Comparison of ENCODE assay signal across 1 cellular context in genomic region chr13:41512441-41512840, GRCh38.
TF ChIP-seq lines count a peak whose summit lies in the region.

No MANE protein-coding gene starts in this region.

TF ChIP-seq in K562, 482 proteins besides CTCF, POLR2A, EP300 and RAD21:
- TF ChIP-seq HNRNPK (IDR thresholded peaks at IDR 0.05; ENCODE audit: low read depth, low read length, poor library complexity, severe bottlenecking) (no peak), WHSC1 (IDR thresholded peaks at IDR 0.05; ENCODE audit: low read length) (no peak), MTA2 (IDR thresholded peaks at IDR 0.05; ENCODE audit: low read depth) (no peak), YY1 (IDR thresholded peaks at IDR 0.05; ENCODE audit: borderline replicate concordance in 1 of 3, control insufficient read depth in 1 of 3, extremely low read depth in 1 of 3, insufficient read depth in 3 of 3, insufficient read length in 1 of 3, insufficient replicate concordance in 2 of 3, low read depth in 1 of 3, low read length in 2 of 3) (peak in 1 of 3 experiments; percentile 34), PTTG1 (tag; IDR thresholded peaks at IDR 0.05; ENCODE audit: low read depth) (no peak), MGA (IDR thresholded peaks at IDR 0.05) (peak; percentile 47), EWSR1 (IDR thresholded peaks at IDR 0.05; ENCODE audit: borderline replicate concordance, low read depth, partially characterized antibody) (no peak), DMBX1 (CRISPR knock-in tag; IDR thresholded peaks at IDR 0.05; ENCODE audit: borderline replicate concordance) (no peak), SREBF2 (CRISPR knock-in tag; IDR thresholded peaks at IDR 0.05) (no peak), ZNF449 (CRISPR knock-in tag; IDR thresholded peaks at IDR 0.05) (no peak), ZNF511 (CRISPR knock-in tag; IDR thresholded peaks at IDR 0.05) (no peak), L3MBTL2 (IDR thresholded peaks at IDR 0.05) (peak; percentile 77), MCM5 (IDR thresholded peaks at IDR 0.05; ENCODE audit: low read depth) (no peak), ZNF551 (CRISPR knock-in tag; IDR thresholded peaks at IDR 0.05) (no peak), HNRNPH1 (optimal IDR thresholded peaks at IDR 0.05; ENCODE audit: low read depth, low read length) (no peak), E2F6 (IDR thresholded peaks at IDR 0.05; ENCODE audit: borderline replicate concordance in 1 of 2, extremely low read depth in 1 of 2, insufficient read depth in 1 of 2, insufficient read length in 1 of 2, low read depth in 1 of 2, low read length in 1 of 2, poor library complexity in 1 of 2, severe bottlenecking in 1 of 2) (peak in 1 of 2 experiments; percentile 51), PML (IDR thresholded peaks at IDR 0.05; ENCODE audit: low read length) (no peak), NR2C1 (IDR thresholded peaks at IDR 0.05) (no peak), NR2C1 (tag; IDR thresholded peaks at IDR 0.05) (no peak), POLR3A (IDR thresholded peaks at IDR 0.05; ENCODE audit: borderline replicate concordance, extremely low read depth, insufficient read depth, insufficient read length) (no peak), BMI1 (IDR thresholded peaks at IDR 0.05; ENCODE audit: low read length) (no peak), E2F8 (IDR thresholded peaks at IDR 0.05; ENCODE audit: low read depth, partially characterized antibody) (no peak)
TF ChIP-seq in K562: peak in this region for 4.
